ENCODE assay signal across 30 cellular contexts in the genomic region with DNA sequence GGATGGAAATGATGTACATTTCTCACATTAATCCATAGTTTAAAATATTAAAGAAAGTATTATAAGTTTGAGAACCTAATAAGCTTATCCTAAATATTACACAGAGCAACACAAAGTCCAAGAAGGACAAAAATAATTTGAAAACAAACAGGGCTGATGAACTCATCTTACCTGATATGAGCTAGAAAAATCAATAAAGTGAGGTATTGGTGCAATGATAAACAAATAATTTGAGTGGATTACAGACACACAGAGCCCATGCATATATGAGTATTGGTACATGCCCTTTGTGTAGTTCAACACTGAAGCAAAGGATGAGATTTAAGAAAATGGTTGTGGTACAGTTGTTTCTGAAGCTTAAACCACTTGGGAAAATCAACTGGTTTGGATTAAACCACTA.
"Had no signal": no experiment of that assay in that cellular context is flagged by ENCODE, and none has a peak within 500 bp of the region (broad histone marks: within the 10 kb centered on the region; RNA-seq: fewer than 3 reads in every experiment).

No MANE protein-coding gene starts in this region.

- H3K27me3 ChIP-seq: neutrophil, ovary, spleen, suprapubic skin, testis, tibial artery, transverse colon, upper lobe of right lung, uterus had no signal

- H3K4me2 ChIP-seq: smooth muscle cell had no signal

- H2AFZ ChIP-seq: parathyroid adenoma had no signal

- H3K79me2 ChIP-seq: parathyroid adenoma had no signal

- DNase-seq: naive thymus-derived CD8-positive, alpha-beta T cell; nephron progenitor cell; nucleus accumbens; ovary; posterior cingulate gyrus; psoas muscle; right cardiac atrium; spleen; stimulated activated CD4-positive, alpha-beta T cell treated with anti-CD3 and anti-CD28 coated beads, Interleukin-12 subunit alpha, Interleukin-12 subunit beta, amount 100 ng/mL, for 4 hours; stimulated activated CD4-positive, alpha-beta T cell treated with anti-CD3 and anti-CD28 coated beads, Interleukin-1b, Interleukin-23, amount 100 ng/mL, for 48 hours; stimulated activated CD4-positive, alpha-beta T cell treated with anti-CD3 and anti-CD28 coated beads, Interleukin-4, amount 100 ng/mL, for 1 hour; stimulated activated CD4-positive, alpha-beta T cell treated with anti-CD3 and anti-CD28 coated beads, Interleukin-4, amount 100 ng/mL, for 4 hours; stimulated activated CD8-positive, alpha-beta memory T cell treated with anti-CD3 and anti-CD28 coated beads, Interleukin-4, amount 100 ng/mL, for 48 hours; stimulated activated naive CD4-positive, alpha-beta T cell; stimulated activated naive CD8-positive, alpha-beta T cell treated with anti-CD3 and anti-CD28 coated beads, Interleukin-15, amount 100 ng/mL, for 72 hours; stimulated activated naive CD8-positive, alpha-beta T cell treated with anti-CD3 and anti-CD28 coated beads, Interleukin-15, Interleukin-2, amounts not matched to agents 100 U/mL and 50 U/mL, for 24 hours; substantia nigra; testis; tibial artery; transverse colon; upper lobe of right lung; uterus had no signal

- H3K4me1 ChIP-seq: parathyroid adenoma, psoas muscle, spleen, suprapubic skin, testis, tibial artery, transverse colon, upper lobe of right lung, uterus had no signal

- H3K27ac ChIP-seq: neutrophil, ovary, parathyroid adenoma, psoas muscle, skin epidermis, spleen, suprapubic skin, testis, tibial artery, transverse colon, upper lobe of right lung, uterus had no signal

- H3K4me3 ChIP-seq: ovary, psoas muscle, skin epidermis, smooth muscle cell, spleen, suprapubic skin, testis, tibial artery, transverse colon, upper lobe of right lung, uterus had no signal

- H3K9me3 ChIP-seq: neutrophil, ovary, psoas muscle, suprapubic skin, testis, tibial artery, transverse colon, upper lobe of right lung, uterus had no signal

- H3K36me3 ChIP-seq: neutrophil, ovary, spleen, suprapubic skin, tibial artery, transverse colon, upper lobe of right lung, uterus had no signal

- ATAC-seq: naive thymus-derived CD8-positive, alpha-beta T cell; natural killer cell treated with Interleukin-12 subunit alpha and Interleukin-12 subunit beta and Interleukin-15 and Interleukin-18, amount 100 ng/mL, for 72 hours; psoas muscle; right cardiac atrium; sciatic nerve; stimulated activated memory B cell treated with anti-CD40 and anti-IgM and Interleukin-4, amounts not matched to agents 10 μg/mL and 1 μg/mL and 100 μg/mL, for 72 hours; stimulated activated naive CD8-positive, alpha-beta T cell treated with anti-CD3 and anti-CD28 coated beads, Interleukin-15, amount 100 ng/mL, for 72 hours; stimulated activated naive CD8-positive, alpha-beta T cell treated with anti-CD3 and anti-CD28 coated beads, Interleukin-15, Interleukin-2, amounts not matched to agents 100 U/mL and 50 U/mL, for 24 hours; upper lobe of right lung had no signal
